Comparison of ENCODE assay signal across 8 cellular contexts in the genomic region with DNA sequence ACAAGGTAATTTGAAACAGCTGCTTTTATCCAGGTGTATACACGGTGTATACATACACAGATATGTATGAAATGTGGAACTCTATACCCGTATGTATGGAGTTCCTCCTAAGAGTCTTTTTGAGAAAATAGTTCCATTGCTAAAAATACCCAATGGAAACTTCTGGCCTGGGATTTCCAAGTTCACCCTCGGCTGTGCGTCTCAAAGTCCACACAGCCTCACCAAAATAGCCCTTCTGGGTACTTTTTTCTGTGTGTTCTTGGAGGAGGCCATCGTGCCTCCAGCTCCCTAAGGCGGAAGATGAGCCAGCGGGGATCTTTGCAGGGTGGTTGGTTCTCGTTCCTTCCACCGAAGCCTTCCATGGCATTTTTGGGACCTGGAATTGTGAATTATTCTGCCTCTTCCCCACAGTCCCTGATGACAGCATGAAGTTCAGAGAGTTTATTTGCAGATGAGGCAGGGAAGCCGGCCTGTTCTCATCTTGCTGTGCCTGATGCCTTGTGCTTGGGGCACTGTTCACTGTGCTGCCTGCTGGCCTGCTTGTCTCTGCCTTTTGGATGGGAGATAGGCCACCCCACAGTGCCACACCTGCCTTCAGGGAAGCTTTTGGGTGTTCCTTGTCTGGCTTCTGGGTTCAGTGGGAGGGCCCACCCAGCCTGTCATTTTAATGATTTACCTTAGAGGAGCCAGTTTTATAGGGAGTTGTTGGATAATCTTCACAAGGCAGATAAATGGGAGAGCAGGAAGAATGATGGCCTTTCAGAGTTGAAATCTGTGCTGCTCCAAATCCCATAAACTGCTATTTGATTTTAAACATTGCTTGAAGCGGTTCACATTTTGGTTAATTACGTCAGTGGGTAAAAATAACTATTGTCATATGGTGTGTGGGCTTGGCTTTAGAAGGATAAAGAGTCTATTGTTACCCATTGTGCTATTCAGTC.
DNase-seq lines count a peak whose midpoint lies in the region; ATAC-seq and TF ChIP-seq lines count a peak whose summit lies in the region.

No MANE protein-coding gene starts in this region.

- H3K4me3 Mint-ChIP-seq in activated T-cell treated with anti-CD3 and anti-CD28 coated beads, Interleukin-2, amount 50 U/mL, for 72 hours = no peak overlapping the region
- H3K4me3 Mint-ChIP-seq in stimulated activated effector memory CD8-positive, alpha-beta T cell treated with anti-CD3 and anti-CD28 coated beads, Interleukin-12 subunit alpha, Interleukin-12 subunit beta, amount 100 ng/mL, for 72 hours = no peak overlapping the region

- peak in 1 of 2 donors; percentile 41 for TF ChIP-seq EP300 in tibial nerve (IDR thresholded peaks at IDR 0.05)

- H3K36me3 ChIP-seq in adipocyte (ENCODE audit: control insufficient read depth, insufficient read depth, low read length, severe bottlenecking) = no peaks in the 10 kb centered on the region
- H3K36me3 ChIP-seq in tibial nerve = no peaks in the 10 kb centered on the region

- no peak for DNase-seq in activated T-cell treated with anti-CD3 and anti-CD28 coated beads, Interleukin-2, amount 50 U/mL, for 72 hours
- no peak for DNase-seq in activated T-cell treated with anti-CD3 and anti-CD28 coated beads, Interleukin-2, amount 50 U/mL, for 1 hour
- DNase-seq in adipocyte (ENCODE audit: low read depth) = peak; percentile 28
- DNase-seq in left colon = peak; percentile 60 to 69
- DNase-seq in tibial nerve (ENCODE audit: low spot score in 2 of 2) = no peak
- DNase-seq in omental fat pad (ENCODE audit: low spot score) = no peak
- no peak for DNase-seq in stimulated activated effector memory CD8-positive, alpha-beta T cell treated with anti-CD3 and anti-CD28 coated beads, Interleukin-12 subunit alpha, Interleukin-12 subunit beta, amount 100 ng/mL, for 72 hours (ENCODE audit: low spot score in 2 of 2)
- no peak for DNase-seq in NOMO-1 (lab: John Stamatoyannopoulos, UW; ENCODE audit: unreplicated experiment in 2 of 2)

- TF ChIP-seq CTCF in tibial nerve (IDR thresholded peaks at IDR 0.05) = no peak
- no peak for TF ChIP-seq CTCF in omental fat pad (IDR thresholded peaks at IDR 0.05)

- H3K4me1 Mint-ChIP-seq in activated T-cell treated with anti-CD3 and anti-CD28 coated beads, Interleukin-2, amount 50 U/mL, for 72 hours (ENCODE audit: low read depth) = peaks cover 77% of the 10 kb centered on the region
- H3K4me1 Mint-ChIP-seq in stimulated activated effector memory CD8-positive, alpha-beta T cell treated with anti-CD3 and anti-CD28 coated beads, Interleukin-12 subunit alpha, Interleukin-12 subunit beta, amount 100 ng/mL, for 72 hours = peaks cover 79% of the 10 kb centered on the region

- peaks cover 20% of the 10 kb centered on the region for H3K4me1 ChIP-seq in adipocyte (ENCODE audit: control insufficient read depth, insufficient read depth, low read length)
- H3K4me1 ChIP-seq in tibial nerve = peaks cover 0 to 94% (median 60%) of the 10 kb centered on the region in 4 donors

- no peak for TF ChIP-seq POLR2A in tibial nerve (IDR thresholded peaks at IDR 0.05)

- H3K9ac ChIP-seq in adipocyte (ENCODE audit: low read length) = no peak overlapping the region

- intact Hi-C loops in left colon (cut with DNase I, micrococcal nuclease) = no loop called here

- no peaks in the 10 kb centered on the region for H3K27me3 Mint-ChIP-seq in activated T-cell treated with anti-CD3 and anti-CD28 coated beads, Interleukin-2, amount 50 U/mL, for 72 hours (ENCODE audit: low read depth)

- no peaks in the 10 kb centered on the region for H3K36me3 Mint-ChIP-seq in activated T-cell treated with anti-CD3 and anti-CD28 coated beads, Interleukin-2, amount 50 U/mL, for 72 hours (ENCODE audit: insufficient read depth in 2 of 2)
- H3K36me3 Mint-ChIP-seq in stimulated activated effector memory CD8-positive, alpha-beta T cell treated with anti-CD3 and anti-CD28 coated beads, Interleukin-12 subunit alpha, Interleukin-12 subunit beta, amount 100 ng/mL, for 72 hours = peaks cover 19% of the 10 kb centered on the region

- no peaks in the 10 kb centered on the region for H3K27me3 ChIP-seq in adipocyte (replicated peaks; ENCODE audit: control insufficient read depth, insufficient read depth, low read length)
- H3K27me3 ChIP-seq in tibial nerve = no peaks in the 10 kb centered on the region

- no peaks in the 10 kb centered on the region for H3K9me3 ChIP-seq in adipocyte (ENCODE audit: control insufficient read depth, low read length)
- no peaks in the 10 kb centered on the region for H3K9me3 ChIP-seq in tibial nerve

- ATAC-seq in activated T-cell treated with anti-CD3 and anti-CD28 coated beads, Interleukin-2, amount 50 U/mL, for 72 hours (replicated peaks in 1 of 2) = no peak
- ATAC-seq in left colon = peak; percentile 77
- ATAC-seq in omental fat pad (ENCODE audit: low FRiP score) = no peak
- ATAC-seq in stimulated activated effector memory CD8-positive, alpha-beta T cell treated with anti-CD3 and anti-CD28 coated beads, Interleukin-12 subunit alpha, Interleukin-12 subunit beta, amount 100 ng/mL, for 72 hours = no peak

- peak overlapping the region; percentile 38 for H3K27ac Mint-ChIP-seq in activated T-cell treated with anti-CD3 and anti-CD28 coated beads, Interleukin-2, amount 50 U/mL, for 72 hours
- no peak overlapping the region for H3K27ac Mint-ChIP-seq in stimulated activated effector memory CD8-positive, alpha-beta T cell treated with anti-CD3 and anti-CD28 coated beads, Interleukin-12 subunit alpha, Interleukin-12 subunit beta, amount 100 ng/mL, for 72 hours

- no peaks in the 10 kb centered on the region for H3K9me3 Mint-ChIP-seq in activated T-cell treated with anti-CD3 and anti-CD28 coated beads, Interleukin-2, amount 50 U/mL, for 72 hours
- no peaks in the 10 kb centered on the region for H3K9me3 Mint-ChIP-seq in stimulated activated effector memory CD8-positive, alpha-beta T cell treated with anti-CD3 and anti-CD28 coated beads, Interleukin-12 subunit alpha, Interleukin-12 subunit beta, amount 100 ng/mL, for 72 hours

- H3K4me3 ChIP-seq in adipocyte (ENCODE audit: low read length) = no peak overlapping the region
- no peak overlapping the region for H3K4me3 ChIP-seq in tibial nerve

- 51 to 59% methylated on average over 12 of the region's 12 CpGs for WGBS in tibial nerve, 2 donors

- H3K27ac ChIP-seq in tibial nerve = peak overlapping the region; percentile 59 to 88 (median 70)

Comparison
In these comparisons a context has a peak if more than half of its experiments do, and no peak if none do; other contexts are left out.
1. DNase-seq: peak in adipocyte (single experiment) and left colon (2 of 2); none in activated T-cell treated with anti-CD3 and anti-CD28 coated beads, Interleukin-2, amount 50 U/mL, for 72 hours (0 of 2), activated T-cell treated with anti-CD3 and anti-CD28 coated beads, Interleukin-2, amount 50 U/mL, for 1 hour (single experiment), tibial nerve (0 of 2), omental fat pad (single experiment), stimulated activated effector memory CD8-positive, alpha-beta T cell treated with anti-CD3 and anti-CD28 coated beads, Interleukin-12 subunit alpha, Interleukin-12 subunit beta, amount 100 ng/mL, for 72 hours (0 of 2) and NOMO-1 (0 of 2).